Comparison of ENCODE assay signal across 11 cellular contexts in the genomic region with DNA sequence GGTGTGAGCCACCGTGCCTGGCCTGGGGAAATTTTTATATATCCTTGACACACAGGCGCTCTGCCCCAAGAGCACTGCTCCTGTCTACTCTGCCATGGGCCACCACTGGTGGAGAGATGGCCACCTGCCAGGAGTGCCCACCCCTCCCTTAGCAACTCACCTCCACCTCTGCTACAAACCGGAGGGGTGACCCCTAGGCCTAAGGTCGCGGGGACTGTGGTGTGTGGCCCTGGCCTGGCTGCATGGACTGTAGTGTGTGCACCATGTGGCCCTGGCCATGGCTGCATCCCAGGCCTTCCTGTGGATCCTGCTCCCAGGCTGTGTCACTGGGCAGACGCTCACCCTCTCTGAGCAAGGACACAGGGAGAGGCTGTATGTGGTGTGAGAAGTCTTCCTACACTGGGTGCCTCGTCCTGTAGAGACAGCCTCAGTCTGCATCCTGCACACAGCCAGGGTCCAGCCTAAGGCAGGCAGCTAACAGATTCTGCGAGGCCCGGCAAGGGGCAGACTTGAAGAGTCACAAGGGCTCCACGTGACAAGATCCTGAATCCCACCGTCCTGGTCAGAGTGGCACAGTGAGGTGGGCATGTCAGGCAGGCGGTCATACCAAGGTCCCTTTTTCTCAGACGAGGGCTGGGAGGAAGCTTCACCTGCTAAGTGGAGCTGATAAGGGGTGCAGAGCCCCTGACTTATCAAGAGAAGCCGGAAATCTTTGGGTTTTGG. TPM values are rescaled to one million over a fixed set of nuclear protein-coding genes. Genes with fewer than 3 reads are reported as not detected.
DNase-seq lines count a peak whose midpoint lies in the region; ATAC-seq and TF ChIP-seq lines count a peak whose summit lies in the region.
"Had no signal": no experiment of that assay in that cellular context is flagged by ENCODE, and none has a peak within 500 bp of the region (broad histone marks: within the 10 kb centered on the region; RNA-seq: fewer than 3 reads in every experiment).

No MANE protein-coding gene starts in this region.

- H3K27me3 Mint-ChIP-seq in T-helper 17 cell, result no peaks in the 10 kb centered on the region
- H3K27me3 Mint-ChIP-seq: activated CD4-positive, alpha-beta memory T cell treated with anti-CD3 and anti-CD28 coated beads, Interleukin-2, amount 10 ng/mL, durations not matched to agents 7 days and 5 days had no signal

- peak overlapping the region; percentile 87 for H3K27ac Mint-ChIP-seq in T-helper 17 cell

- no peak for TF ChIP-seq EP300 in SK-N-SH (IDR thresholded peaks at IDR 0.05; ENCODE audit: borderline replicate concordance in 1 of 2, low read depth in 1 of 2, low read length in 1 of 2)

- H3K9me2 ChIP-seq in SK-N-SH, result no peaks in the 10 kb centered on the region

- no peak overlapping the region for H3K4me2 ChIP-seq in SK-N-SH

- peaks cover 53% of the 10 kb centered on the region for H3K4me1 Mint-ChIP-seq in T-helper 17 cell

- H3K27me3 ChIP-seq in SK-N-SH (ENCODE audit: insufficient read depth) (no peaks in the 10 kb centered on the region), right cardiac atrium (ENCODE audit: control insufficient read depth, insufficient read depth) (no peaks in the 10 kb centered on the region)

- H3K4me3 ChIP-seq in SK-N-SH (ENCODE audit: low read depth in 2 of 2, low read length in 1 of 2) (no peak overlapping the region), right cardiac atrium (ENCODE audit: low read length) (no peak overlapping the region)

- H3K27ac ChIP-seq in SK-N-SH (ENCODE audit: low read depth in 2 of 2, low read length in 1 of 2), result no peak overlapping the region
- no peak overlapping the region for H3K27ac ChIP-seq in right cardiac atrium (ENCODE audit: low read length)
- H3K27ac ChIP-seq: 22Rv1 had no signal

- H4K20me1 ChIP-seq in SK-N-SH (ENCODE audit: insufficient read depth), result no peaks in the 10 kb centered on the region

- intact Hi-C loops in right cardiac atrium (cut with DNase I) (no loop called here), posterior vena cava (cut with DNase I) (no loop called here)

- H3K4me3 Mint-ChIP-seq in T-helper 17 cell, result no peak overlapping the region
- H3K4me3 Mint-ChIP-seq: activated CD4-positive, alpha-beta memory T cell treated with anti-CD3 and anti-CD28 coated beads, Interleukin-2, amount 10 ng/mL, durations not matched to agents 7 days and 5 days; T-helper 1 cell treated with Interleukin-12 subunit alpha and Interleukin-12 subunit beta and Interleukin-4 antibody, amounts not matched to agents 30 μg/mL and 1 μg/mL, for 36 hours had no signal

- POLR2A ChIA-PET in SK-N-SH (lab: Yijun Ruan, JAX), result no interaction called here

- CTCF ChIA-PET in SK-N-SH (lab: Yijun Ruan, JAX), result interaction anchor here (0.8 to 1.6 kb wide), 2 partner anchors 14 to 15 kb away, joined by 3 to 5 read pairs; no protein-coding TSS in a partner anchor

- no peak overlapping the region for H3K9ac ChIP-seq in SK-N-SH

- no peaks in the 10 kb centered on the region for H3K79me2 ChIP-seq in SK-N-SH (ENCODE audit: insufficient read depth)

- H3K4me1 ChIP-seq in SK-N-SH (ENCODE audit: control insufficient read depth in 1 of 2, insufficient read depth in 2 of 2, low read depth in 1 of 2, low read length in 1 of 2), result peaks cover 0 to 35% of the 10 kb centered on the region in 2 experiments; a peak in 2 of 4 replicates
- H3K4me1 ChIP-seq in right cardiac atrium (ENCODE audit: control insufficient read depth, insufficient read depth, low read length), result peaks cover 4% of the 10 kb centered on the region

- no peaks in the 10 kb centered on the region for H3F3A ChIP-seq in SK-N-SH (replicated peaks; ENCODE audit: insufficient read depth)

- no peaks in the 10 kb centered on the region for H3K36me3 Mint-ChIP-seq in T-helper 17 cell (ENCODE audit: low read depth)

- peak; percentile 9 for DNase-seq in SK-N-SH
- peak in 2 of 3 donors; percentile 5 to 7 for DNase-seq in T-helper 17 cell
- DNase-seq in right cardiac atrium, result peak in 2 of 3 donors; percentile 47 to 62
- DNase-seq in posterior vena cava (ENCODE audit: low spot score), result peak; percentile 62
- DNase-seq: activated CD4-positive, alpha-beta memory T cell treated with anti-CD3 and anti-CD28 coated beads, Interleukin-2, amount 10 ng/mL, durations not matched to agents 7 days and 5 days had no signal

- no peaks in the 10 kb centered on the region for H3K9me3 ChIP-seq in SK-N-SH
- no peaks in the 10 kb centered on the region for H3K9me3 ChIP-seq in T-helper 17 cell (ENCODE audit: control insufficient read depth, low read length, poor library complexity, severe bottlenecking)
- no peaks in the 10 kb centered on the region for H3K9me3 ChIP-seq in right cardiac atrium (ENCODE audit: control insufficient read depth, low read length)

- WGBS in SK-N-SH (ENCODE audit: low lambda C conversion rate), result 77% methylated on average over 5 of the region's 14 CpGs
- WGBS in right cardiac atrium, result 80% methylated on average over 14 of the region's 14 CpGs

- H3K36me3 ChIP-seq in SK-N-SH (replicated peaks in 1 of 2; ENCODE audit: control insufficient read depth in 1 of 2, insufficient read depth in 2 of 2, low read length in 1 of 2), result peaks cover 0 to 7% of the 10 kb centered on the region in 2 experiments

- no peak for TF ChIP-seq CTCF in SK-N-SH (IDR thresholded peaks at IDR 0.05)

- TF ChIP-seq RAD21 in SK-N-SH (IDR thresholded peaks at IDR 0.05; ENCODE audit: low read length), result no peak

- H2AFZ ChIP-seq in SK-N-SH (ENCODE audit: low read depth), result no peak overlapping the region

- no peak for ATAC-seq in SK-N-SH treated with all-trans-retinoic acid at 6 μM for 48 hours
- ATAC-seq in T-helper 17 cell, result no peak
- no peak for ATAC-seq in right cardiac atrium
- ATAC-seq in HG03432 (IDR thresholded peaks at IDR 0.05; ENCODE audit: unreplicated experiment), result no peak
- no peak for ATAC-seq in GM19035 (IDR thresholded peaks at IDR 0.05; ENCODE audit: unreplicated experiment)
- ATAC-seq in HG03280 (IDR thresholded peaks at IDR 0.05; ENCODE audit: unreplicated experiment), result no peak

TF ChIP-seq in SK-N-SH, 30 proteins besides CTCF, POLR2A, EP300 and RAD21 (continues in another document):
- TF ChIP-seq MEF2A (IDR thresholded peaks at IDR 0.05; ENCODE audit: borderline replicate concordance, low read depth) (no peak), CHD2 (IDR thresholded peaks at IDR 0.05; ENCODE audit: low read length, partially characterized antibody) (no peak), JUND (IDR thresholded peaks at IDR 0.05) (no peak), SMC3 (IDR thresholded peaks at IDR 0.05; ENCODE audit: low read depth, low read length) (no peak), FOXM1 (IDR thresholded peaks at IDR 0.05; ENCODE audit: low read depth) (no peak), GABPA (IDR thresholded peaks at IDR 0.05; ENCODE audit: low read depth) (no peak)
- TF ChIP-seq, protein P1, sequence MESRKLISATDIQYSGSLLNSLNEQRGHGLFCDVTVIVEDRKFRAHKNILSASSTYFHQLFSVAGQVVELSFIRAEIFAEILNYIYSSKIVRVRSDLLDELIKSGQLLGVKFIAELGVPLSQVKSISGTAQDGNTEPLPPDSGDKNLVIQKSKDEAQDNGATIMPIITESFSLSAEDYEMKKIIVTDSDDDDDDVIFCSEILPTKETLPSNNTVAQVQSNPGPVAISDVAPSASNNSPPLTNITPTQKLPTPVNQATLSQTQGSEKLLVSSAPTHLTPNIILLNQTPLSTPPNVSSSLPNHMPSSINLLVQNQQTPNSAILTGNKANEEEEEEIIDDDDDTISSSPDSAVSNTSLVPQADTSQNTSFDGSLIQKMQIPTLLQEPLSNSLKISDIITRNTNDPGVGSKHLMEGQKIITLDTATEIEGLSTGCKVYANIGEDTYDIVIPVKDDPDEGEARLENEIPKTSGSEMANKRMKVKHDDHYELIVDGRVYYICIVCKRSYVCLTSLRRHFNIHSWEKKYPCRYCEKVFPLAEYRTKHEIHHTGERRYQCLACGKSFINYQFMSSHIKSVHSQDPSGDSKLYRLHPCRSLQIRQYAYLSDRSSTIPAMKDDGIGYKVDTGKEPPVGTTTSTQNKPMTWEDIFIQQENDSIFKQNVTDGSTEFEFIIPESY (IDR thresholded peaks at IDR 0.05; ENCODE audit: borderline replicate concordance, low read depth), result no peak

TF ChIP-seq in SK-N-SH treated with all-trans-retinoic acid at 6 μM for 48 hours, 23 proteins besides CTCF, POLR2A, EP300 and RAD21:
- no peak for TF ChIP-seq TCF4 (CRISPR knock-in tag; IDR thresholded peaks at IDR 0.05; ENCODE audit: borderline replicate concordance)
- TF ChIP-seq, protein P2, sequence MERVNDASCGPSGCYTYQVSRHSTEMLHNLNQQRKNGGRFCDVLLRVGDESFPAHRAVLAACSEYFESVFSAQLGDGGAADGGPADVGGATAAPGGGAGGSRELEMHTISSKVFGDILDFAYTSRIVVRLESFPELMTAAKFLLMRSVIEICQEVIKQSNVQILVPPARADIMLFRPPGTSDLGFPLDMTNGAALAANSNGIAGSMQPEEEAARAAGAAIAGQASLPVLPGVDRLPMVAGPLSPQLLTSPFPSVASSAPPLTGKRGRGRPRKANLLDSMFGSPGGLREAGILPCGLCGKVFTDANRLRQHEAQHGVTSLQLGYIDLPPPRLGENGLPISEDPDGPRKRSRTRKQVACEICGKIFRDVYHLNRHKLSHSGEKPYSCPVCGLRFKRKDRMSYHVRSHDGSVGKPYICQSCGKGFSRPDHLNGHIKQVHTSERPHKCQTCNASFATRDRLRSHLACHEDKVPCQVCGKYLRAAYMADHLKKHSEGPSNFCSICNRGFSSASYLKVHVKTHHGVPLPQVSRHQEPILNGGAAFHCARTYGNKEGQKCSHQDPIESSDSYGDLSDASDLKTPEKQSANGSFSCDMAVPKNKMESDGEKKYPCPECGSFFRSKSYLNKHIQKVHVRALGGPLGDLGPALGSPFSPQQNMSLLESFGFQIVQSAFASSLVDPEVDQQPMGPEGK (CRISPR knock-in tag; IDR thresholded peaks at IDR 0.05; ENCODE audit: borderline replicate concordance), result no peak
TF ChIP-seq in SK-N-SH treated with all-trans-retinoic acid at 6 μM for 48 hours: peak in this region for 0.

RNA-seq across cellular contexts. Expression of a gene that starts 10.3 kb away (rescaled TPM):
- polyA plus RNA-seq in SK-N-SH (2012; rRNA removed) (23.2 and 31.7 TPM in 2 replicates), right cardiac atrium (96.2 TPM)
- polyA plus RNA-seq in SK-N-SH (2012; cell fraction: cytosol; rRNA removed), result 12.9 and 25.6 TPM in 2 replicates
- 14.4 and 14.8 TPM in 2 replicates for polyA plus RNA-seq in SK-N-SH (2012; cell fraction: nucleus; rRNA removed)
- total RNA-seq in T-helper 17 cell (100 to 1,000 TPM; 169 to 219 TPM), right cardiac atrium (10 to 100 TPM; 42.9 to 68.4 (median 62.7) TPM), posterior vena cava (10 to 100 TPM; 30.6 to 39.5 TPM)

RNA-seq across cellular contexts. Expression of a gene that starts 27.7 kb away (rescaled TPM):
- polyA plus RNA-seq in SK-N-SH (2012; rRNA removed), result 141 and 165 TPM in 2 replicates
- 70.5 and 92.4 TPM in 2 replicates for polyA plus RNA-seq in SK-N-SH (2012; cell fraction: cytosol; rRNA removed)
- 149 and 161 TPM in 2 replicates for polyA plus RNA-seq in SK-N-SH (2012; cell fraction: nucleus; rRNA removed)
- 10 to 100 TPM; 45.2 to 54.4 TPM for total RNA-seq in T-helper 17 cell
- total RNA-seq in right cardiac atrium, result 10 to 100 TPM; 17.7 to 26.6 (median 22.5) TPM
- 30.3 TPM for polyA plus RNA-seq in right cardiac atrium
- total RNA-seq in posterior vena cava, result 10 to 100 TPM; 40.8 to 43.0 TPM

Comparison
In these comparisons a context has a peak if more than half of its experiments do, and no peak if none do; other contexts are left out.
1. DNase-seq: peak in every context shown above with its lines; median percentile 62 in posterior vena cava; 54 in right cardiac atrium; 9 in SK-N-SH; 6 in T-helper 17 cell.